In genomic region chr16:47590472-47590871, GRCh38 we compare ENCODE assay signal across 24 cellular contexts.
"Had no signal": no experiment of that assay in that cellular context is flagged by ENCODE, and none has a peak within 500 bp of the region (broad histone marks: within the 10 kb centered on the region; RNA-seq: fewer than 3 reads in every experiment).

No MANE protein-coding gene starts in this region.

- H3K27me3 ChIP-seq: MG63, SJCRH30 had no signal

- ATAC-seq: Panc1, PC-3, Right ventricle myocardium inferior, T-cell had no signal

- H3K9me3 Mint-ChIP-seq: T-cell had no signal

- H3K9me3 ChIP-seq: MG63, SJCRH30 had no signal

- DNase-seq: Karpas-422; KG1; MG63; NCI-H1092; NCI-H1105 treated with DMSO at 0.1 percent for 48 hours; NCI-H1417 treated with DMSO at 0.1 percent for 48 hours; NCI-H146; NCI-H1694 treated with DMSO at 0.1 percent for 48 hours; NCI-H1930; NCI-H2107; NCI-H2227 treated with DMSO at 0.1 percent for 48 hours; NCI-H524; NCI-H526 treated with DMSO at 0.1 percent for 48 hours; NCI-H748 treated with DMSO at 0.1 percent for 48 hours; NK-92 treated with Interleukin-12 subunit alpha and Interleukin-12 subunit beta, amount 100 ng/mL, for 24 hours; PC-3; SHP77 treated with DMSO at 0.1 percent for 48 hours; SJCRH30; SW 1271; T-cell had no signal

- H3K27me3 Mint-ChIP-seq: T-cell had no signal

- H3K36me3 ChIP-seq: MG63 had no signal

- H3K4me3 Mint-ChIP-seq: T-cell had no signal

- H3K4me3 ChIP-seq: MG63, SJCRH30 had no signal

- H3K27ac ChIP-seq: HL-60, SJCRH30 had no signal

- H3K4me1 ChIP-seq: SJCRH30 had no signal

- FAIRE-seq: HTR-8/SVneo had no signal
